10 cellular contexts compared by ENCODE assay signal in the genomic region with DNA sequence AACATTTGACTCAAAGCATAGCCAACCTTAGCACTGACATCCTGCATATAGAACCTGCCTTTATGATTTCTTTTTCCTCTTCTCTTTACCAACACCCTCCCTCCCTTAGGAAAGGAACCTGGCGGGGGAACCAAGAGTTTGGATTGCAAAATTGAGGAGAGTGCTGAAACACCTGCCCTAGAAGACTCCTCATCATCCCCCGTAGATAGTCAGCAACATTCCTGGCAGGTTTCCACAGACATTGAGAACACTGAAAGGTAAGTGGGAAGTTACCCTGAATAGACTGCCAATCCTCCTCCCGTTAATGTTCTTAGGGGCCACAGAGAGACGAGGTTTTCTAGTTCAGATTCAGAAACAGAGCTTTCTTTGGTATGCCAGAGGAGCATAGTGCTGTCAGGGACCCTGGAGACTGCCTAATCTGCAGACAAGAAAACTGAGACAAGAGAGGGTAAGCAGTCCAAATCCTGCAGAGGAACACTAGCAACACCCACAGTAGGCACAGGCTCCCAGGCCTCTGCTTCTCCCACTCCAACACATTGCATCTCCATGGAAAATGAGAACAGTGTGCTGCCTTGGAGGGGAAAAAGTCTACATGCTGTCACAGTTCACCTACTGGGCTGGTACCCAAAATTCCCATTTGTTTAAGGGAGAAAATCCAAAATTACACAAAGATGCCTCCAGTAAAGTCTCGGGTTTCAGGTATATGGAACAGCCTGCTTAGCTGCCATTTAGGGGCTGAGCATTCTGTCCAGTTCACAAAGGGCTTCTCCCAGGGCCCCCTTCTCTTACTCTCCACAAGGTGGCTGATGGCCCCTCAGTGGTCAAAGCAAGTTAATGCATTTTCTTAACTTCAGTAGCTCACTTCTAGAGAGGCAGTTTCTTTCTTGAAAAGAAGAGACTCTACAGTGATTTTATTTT.
A peak's percentile ranks its signal among the peaks of the same experiment; 100 is the strongest.
DNase-seq lines count a peak whose midpoint lies in the region; ATAC-seq and TF ChIP-seq lines count a peak whose summit lies in the region.
"Had no signal": no experiment of that assay in that cellular context is flagged by ENCODE, and none has a peak within 500 bp of the region (broad histone marks: within the 10 kb centered on the region; RNA-seq: fewer than 3 reads in every experiment).

No MANE protein-coding gene starts in this region.

- H3K4me3 Mint-ChIP-seq in stimulated activated memory B cell treated with anti-CD40 and anti-IgM and Interleukin-4, amounts not matched to agents 10 μg/mL and 1 μg/mL and 100 μg/mL, for 72 hours: no peak overlapping the region
- H3K4me3 Mint-ChIP-seq: activated CD4-positive, alpha-beta memory T cell treated with anti-CD3 and anti-CD28 coated beads, Interleukin-2, amount 10 ng/mL, durations not matched to agents 7 days and 5 days had no signal

- H3K27me3 Mint-ChIP-seq in stimulated activated memory B cell treated with anti-CD40 and anti-IgM and Interleukin-4, amounts not matched to agents 10 μg/mL and 1 μg/mL and 100 μg/mL, for 72 hours: peaks cover 6% of the 10 kb centered on the region

- H3K36me3 Mint-ChIP-seq in stimulated activated memory B cell treated with anti-CD40 and anti-IgM and Interleukin-4, amounts not matched to agents 10 μg/mL and 1 μg/mL and 100 μg/mL, for 72 hours: no peaks in the 10 kb centered on the region

- H3K9me3 ChIP-seq in RWPE2 (ENCODE audit: severe bottlenecking): no peaks in the 10 kb centered on the region

- peaks cover 10% of the 10 kb centered on the region for H3K27me3 ChIP-seq in RWPE2 (ENCODE audit: insufficient read depth, poor library complexity, severe bottlenecking)

- no peaks in the 10 kb centered on the region for H3K4me1 Mint-ChIP-seq in stimulated activated memory B cell treated with anti-CD40 and anti-IgM and Interleukin-4, amounts not matched to agents 10 μg/mL and 1 μg/mL and 100 μg/mL, for 72 hours
- H3K4me1 Mint-ChIP-seq: activated CD4-positive, alpha-beta memory T cell treated with anti-CD3 and anti-CD28 coated beads, Interleukin-2, amount 10 ng/mL, durations not matched to agents 7 days and 5 days had no signal

- no peaks in the 10 kb centered on the region for H3K9me3 Mint-ChIP-seq in stimulated activated memory B cell treated with anti-CD40 and anti-IgM and Interleukin-4, amounts not matched to agents 10 μg/mL and 1 μg/mL and 100 μg/mL, for 72 hours
- H3K9me3 Mint-ChIP-seq: activated CD4-positive, alpha-beta memory T cell treated with anti-CD3 and anti-CD28 coated beads, Interleukin-2, amount 10 ng/mL, durations not matched to agents 7 days and 5 days had no signal

- no peak overlapping the region for H3K4me3 ChIP-seq in RWPE2 (ENCODE audit: severe bottlenecking)

- no peak overlapping the region for H3K27ac Mint-ChIP-seq in stimulated activated memory B cell treated with anti-CD40 and anti-IgM and Interleukin-4, amounts not matched to agents 10 μg/mL and 1 μg/mL and 100 μg/mL, for 72 hours
- H3K27ac Mint-ChIP-seq: activated CD4-positive, alpha-beta memory T cell treated with anti-CD3 and anti-CD28 coated beads, Interleukin-2, amount 10 ng/mL, durations not matched to agents 7 days and 5 days had no signal

- DNase-seq in NCI-H1105 treated with DMSO at 0.1 percent for 48 hours (lab: John Stamatoyannopoulos, UW): peak; percentile 5
- DNase-seq in NCI-H1105 (lab: John Stamatoyannopoulos, UW): no peak
- no peak for DNase-seq in RWPE2 (ENCODE audit: low spot score)
- DNase-seq in glomerular visceral epithelial cell (ENCODE audit: extremely low spot score): peak; percentile 7
- DNase-seq in MV-4-11 (lab: John Stamatoyannopoulos, UW): no peak
- no peak for DNase-seq in GDM1 (lab: John Stamatoyannopoulos, UW)
- DNase-seq: activated CD4-positive, alpha-beta memory T cell treated with anti-CD3 and anti-CD28 coated beads, Interleukin-2, amount 10 ng/mL, durations not matched to agents 7 days and 5 days; NCI-H2029 had no signal

- ATAC-seq in RWPE2 (ENCODE audit: low read depth) (peak; percentile 43), GM21576 (IDR thresholded peaks at IDR 0.05; ENCODE audit: unreplicated experiment) (no peak)
- peak; percentile 14 for ATAC-seq in stimulated activated memory B cell treated with anti-CD40 and anti-IgM and Interleukin-4, amounts not matched to agents 10 μg/mL and 1 μg/mL and 100 μg/mL, for 72 hours

- no peak for TF ChIP-seq CTCF in RWPE2 (IDR thresholded peaks at IDR 0.05; ENCODE audit: poor library complexity, severe bottlenecking)

- no peaks in the 10 kb centered on the region for H3K4me1 ChIP-seq in RWPE2 (ENCODE audit: insufficient read depth, poor library complexity, severe bottlenecking)

- H3K36me3 ChIP-seq in RWPE2 (ENCODE audit: low read depth): no peaks in the 10 kb centered on the region

- no peak overlapping the region for H3K27ac ChIP-seq in RWPE2 (ENCODE audit: poor library complexity, severe bottlenecking)

Comparison
In these comparisons a context has a peak if more than half of its experiments do, and no peak if none do; other contexts are left out.
1. DNase-seq: peak in NCI-H1105 treated with DMSO at 0.1 percent for 48 hours (single experiment) and glomerular visceral epithelial cell (single experiment); none in NCI-H1105 (single experiment), RWPE2 (single experiment), MV-4-11 (single experiment) and GDM1 (single experiment).